8 cellular contexts compared by ENCODE assay signal in the genomic region with DNA sequence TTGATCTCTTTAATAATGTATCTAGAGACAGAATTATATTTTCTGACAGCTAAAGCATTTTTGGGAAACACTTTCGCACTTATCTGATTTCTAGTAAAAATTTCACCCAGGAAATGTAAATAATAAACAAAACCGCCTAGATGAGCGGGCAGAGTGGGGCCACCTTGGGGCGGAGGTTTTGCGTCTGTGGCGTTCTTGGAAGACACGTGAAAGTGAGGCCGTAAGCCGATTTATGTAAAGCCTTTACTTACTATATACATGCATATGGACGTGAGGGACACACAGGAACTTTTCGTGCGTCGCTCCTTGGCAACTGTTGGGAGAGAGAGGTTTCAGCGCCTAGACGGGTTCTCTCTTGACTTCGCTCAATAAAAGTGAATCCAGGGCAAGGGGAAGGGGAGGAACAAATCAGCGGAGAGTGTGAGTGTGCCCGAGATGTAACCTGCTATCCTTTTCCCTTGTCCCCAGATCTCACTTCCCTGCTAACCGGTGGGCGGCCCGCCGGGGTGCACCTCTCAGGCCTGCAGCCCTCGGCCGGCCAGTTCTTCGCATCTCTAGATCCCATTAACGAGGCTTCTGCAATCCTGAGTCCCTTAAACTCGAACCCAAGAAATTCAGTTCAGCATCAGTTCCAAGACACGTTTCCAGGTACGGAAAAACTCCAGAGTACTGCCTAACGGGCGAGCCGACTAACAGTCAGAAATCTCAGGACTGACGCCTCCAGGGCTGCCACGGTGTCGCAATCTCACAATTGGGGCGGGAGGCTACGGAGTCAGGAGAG. TPM values are rescaled to one million over a fixed set of nuclear protein-coding genes. Genes with fewer than 3 reads are reported as not detected.
DNase-seq lines count a peak whose midpoint lies in the region; ATAC-seq, FAIRE-seq and TF ChIP-seq lines count a peak whose summit lies in the region.

No MANE protein-coding gene starts in this region.

- H3K9ac ChIP-seq in endothelial cell of umbilical vein (replicated peaks; ENCODE audit: extremely low read depth, insufficient read depth, low read length) = peak overlapping the region; percentile 67

- H2AFZ ChIP-seq in endothelial cell of umbilical vein (ENCODE audit: low read depth, low read length) = peak overlapping the region; percentile 6

- H3K36me3 ChIP-seq in Peyer's patch (peaks cover 0 to 14% (median 0%) of the 10 kb centered on the region in 3 donors), endothelial cell of umbilical vein (ENCODE audit: control insufficient read depth in 2 of 2, extremely low read depth in 1 of 2, insufficient read depth in 2 of 2, low read length in 2 of 2) (peaks cover 0 to 4% of the 10 kb centered on the region in 2 experiments), muscle layer of duodenum (ENCODE audit: control insufficient read depth in 1 of 2, insufficient read depth in 2 of 2, low read length in 2 of 2) (peaks cover 12 to 32% of the 10 kb centered on the region in 2 donors)

- H3K79me2 ChIP-seq in endothelial cell of umbilical vein (ENCODE audit: control insufficient read depth, insufficient read depth, low read length) = no peaks in the 10 kb centered on the region

- no peak for TF ChIP-seq POLR2A in Peyer's patch (IDR thresholded peaks at IDR 0.05)
- no peak for TF ChIP-seq POLR2A in endothelial cell of umbilical vein (IDR thresholded peaks at IDR 0.05; ENCODE audit: low read depth, low read length)

- CTCF ChIA-PET in endothelial cell of umbilical vein (lab: Charles Lee) = interaction anchor here (2.0 kb wide), 1 partner anchor 9 kb away, joined by 5 read pairs; no protein-coding TSS in a partner anchor

- no peak for FAIRE-seq in endothelial cell of umbilical vein (lab: Jason Lieb, UNC)

- H3K4me1 ChIP-seq in Peyer's patch (peaks cover 0 to 13% (median 4%) of the 10 kb centered on the region in 4 donors), endothelial cell of umbilical vein (ENCODE audit: control insufficient read depth, extremely low read depth, insufficient read depth, low read length) (peaks cover 30% of the 10 kb centered on the region), muscle layer of duodenum (ENCODE audit: control insufficient read depth in 1 of 2, insufficient read depth in 2 of 2, low read length in 2 of 2) (peaks cover 4 to 7% of the 10 kb centered on the region in 2 donors)

- H3K27ac ChIP-seq in Peyer's patch (peak overlapping the region; percentile 77 to 96 (median 89)), endothelial cell of umbilical vein (ENCODE audit: insufficient read depth, low read depth, low read length) (no peak overlapping the region), muscle layer of duodenum (ENCODE audit: low read length) (peak overlapping the region; percentile 95)

- H3K9me3 ChIP-seq in Peyer's patch (no peaks in the 10 kb centered on the region), endothelial cell of umbilical vein (replicated peaks; ENCODE audit: control insufficient read depth, insufficient read depth, low read length) (no peaks in the 10 kb centered on the region), muscle layer of duodenum (ENCODE audit: control insufficient read depth in 1 of 2, low read length in 2 of 2) (no peaks in the 10 kb centered on the region)

- intact Hi-C loops in endothelial cell of umbilical vein (cut with micrococcal nuclease) = no loop called here

- dilution Hi-C loops in endothelial cell of umbilical vein (cut with MboI; ENCODE audit: extremely low pct_ligation_motif_present, low sequenced_read_pairs) = no loop called here

- ATAC-seq in GM21737 (IDR thresholded peaks at IDR 0.05; ENCODE audit: unreplicated experiment) = no peak

- peak overlapping the region; percentile 66 for H3K4me2 ChIP-seq in endothelial cell of umbilical vein (ENCODE audit: insufficient read depth, low read length)

- TF ChIP-seq CTCF in Peyer's patch (IDR thresholded peaks at IDR 0.05) = no peak
- no peak for TF ChIP-seq CTCF in endothelial cell of umbilical vein (IDR thresholded peaks at IDR 0.05; ENCODE audit: extremely low read depth in 1 of 2, insufficient read depth in 1 of 2, low read depth in 1 of 2, low read length in 2 of 2)

- POLR2A ChIA-PET in endothelial cell of umbilical vein (lab: Charles Lee) = no interaction called here

- H3K9me1 ChIP-seq in endothelial cell of umbilical vein (replicated peaks; ENCODE audit: control insufficient read depth, extremely low read depth, insufficient read depth, low read length) = no peaks in the 10 kb centered on the region

- H3K4me3 ChIP-seq in GM08714 (ENCODE audit: low read length) (peak overlapping the region; percentile 55), Peyer's patch (peak overlapping the region; percentile 59 to 76 (median 69)), endothelial cell of umbilical vein (replicated peaks in 1 of 3; ENCODE audit: insufficient read depth in 1 of 3, low read depth in 1 of 3, low read length in 3 of 3) (peak overlapping the region; percentile 27 to 82 (median 80)), muscle layer of duodenum (ENCODE audit: low read depth in 1 of 2, low read length in 2 of 2) (peak overlapping the region; percentile 67 to 95)

- BruUV-seq in endothelial cell of umbilical vein (replicated peaks; lab: Mats Ljungman, UMichigan) = no TSS peak

- H4K20me1 ChIP-seq in endothelial cell of umbilical vein (replicated peaks; ENCODE audit: control insufficient read depth, extremely low read depth, insufficient read depth, low read length) = peaks cover 2% of the 10 kb centered on the region

- H3K27me3 ChIP-seq in Peyer's patch = no peaks in the 10 kb centered on the region
- peaks cover 7 to 17% of the 10 kb centered on the region in 2 experiments for H3K27me3 ChIP-seq in endothelial cell of umbilical vein (ENCODE audit: control insufficient read depth in 2 of 2, insufficient read depth in 2 of 2, low read length in 2 of 2)
- no peaks in the 10 kb centered on the region for H3K27me3 ChIP-seq in muscle layer of duodenum (ENCODE audit: low read depth, low read length)

- DNase-seq in Peyer's patch (peak; percentile 58 to 82 (median 63)), endothelial cell of umbilical vein (ENCODE audit: low read depth, low spot score) (no peak), GDM1 (lab: John Stamatoyannopoulos, UW) (no peak), NCI-H524 treated with DMSO at 0.1 percent for 48 hours (lab: John Stamatoyannopoulos, UW) (no peak)
- no peak for DNase-seq in activated effector memory CD4-positive, alpha-beta T cell treated with anti-CD3 and anti-CD28 coated beads, Interleukin-2, amount 50 U/mL, for 16 hours

TF ChIP-seq in endothelial cell of umbilical vein, 7 proteins besides CTCF, POLR2A, EP300 and RAD21:
- TF ChIP-seq MAX (IDR thresholded peaks at IDR 0.05; ENCODE audit: insufficient read depth, insufficient read length) (no peak), EZH2 (IDR thresholded peaks at IDR 0.05; ENCODE audit: borderline replicate concordance, low read depth, low read length, severe bottlenecking) (peak; percentile 50)

RNA-seq across cellular contexts. Expression of gene HLX, which starts 1.7 kb away (rescaled TPM):
- total RNA-seq in Peyer's patch = 10 to 100 TPM in 1 of 4 donors, 1 to 10 TPM in 3; 4.0 to 18.2 (median 8.4) TPM
- total RNA-seq in endothelial cell of umbilical vein = 33.5 and 39.1 TPM in 2 replicates
- polyA plus RNA-seq in endothelial cell of umbilical vein = 6.7 and 7.5 TPM in 2 replicates
- 4.9 and 5.7 TPM in 2 replicates for polyA plus RNA-seq in endothelial cell of umbilical vein (2011; cell fraction: cytosol; rRNA removed)
- polyA plus RNA-seq in endothelial cell of umbilical vein (2011; cell fraction: nucleus; rRNA removed) = 13.9 and 18.4 TPM in 2 replicates
- 8.3 and 9.2 TPM in 2 replicates for polyA plus RNA-seq in endothelial cell of umbilical vein (2012)
- polyA minus RNA-seq in endothelial cell of umbilical vein = 4.2 and 5.4 TPM in 2 replicates
- polyA minus RNA-seq in endothelial cell of umbilical vein (2011; cell fraction: cytosol; rRNA and poly(A)+ RNA removed) = 3.1 TPM
- polyA minus RNA-seq in endothelial cell of umbilical vein (2011; cell fraction: nucleus; rRNA and poly(A)+ RNA removed) = 7.5 and 10.3 TPM in 2 replicates

Comparison
In these comparisons a context has a peak if more than half of its experiments do, and no peak if none do; other contexts are left out.
1. DNase-seq: peak in Peyer's patch (3 of 3); none in endothelial cell of umbilical vein (single experiment), GDM1 (single experiment), activated effector memory CD4-positive, alpha-beta T cell treated with anti-CD3 and anti-CD28 coated beads, Interleukin-2, amount 50 U/mL, for 16 hours (single experiment) and NCI-H524 treated with DMSO at 0.1 percent for 48 hours (single experiment).
2. Peak in every context shown above with its lines, with median percentiles within 50 percentile points of each other: H3K4me3 ChIP-seq.